ENCODE assay signal across 1 cellular context in the genomic region with DNA sequence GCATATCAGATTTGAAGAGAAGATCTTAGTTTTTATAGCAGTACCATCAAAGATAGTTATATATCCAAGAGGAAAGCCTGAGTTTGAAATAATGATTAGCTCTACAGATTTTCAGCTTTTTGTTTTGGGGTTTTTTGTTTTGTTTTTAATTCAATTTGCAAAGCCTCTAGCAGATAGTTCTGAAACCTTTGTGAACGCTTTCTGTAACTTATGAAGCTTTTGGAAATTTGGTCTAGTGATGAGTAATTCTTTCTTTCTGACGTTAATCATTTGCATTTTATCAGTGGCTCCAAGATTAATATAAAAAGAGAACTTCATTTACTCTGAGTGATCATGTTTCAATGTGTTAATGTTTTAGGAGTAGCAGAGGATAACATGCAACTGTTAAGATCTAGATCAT.
TF ChIP-seq lines count a peak whose summit lies in the region.

No MANE protein-coding gene starts in this region.

TF ChIP-seq in SK-N-SH treated with all-trans-retinoic acid at 6 μM for 48 hours, 23 proteins besides CTCF, POLR2A, EP300 and RAD21 (continued from another document):
- TF ChIP-seq, protein P1, sequence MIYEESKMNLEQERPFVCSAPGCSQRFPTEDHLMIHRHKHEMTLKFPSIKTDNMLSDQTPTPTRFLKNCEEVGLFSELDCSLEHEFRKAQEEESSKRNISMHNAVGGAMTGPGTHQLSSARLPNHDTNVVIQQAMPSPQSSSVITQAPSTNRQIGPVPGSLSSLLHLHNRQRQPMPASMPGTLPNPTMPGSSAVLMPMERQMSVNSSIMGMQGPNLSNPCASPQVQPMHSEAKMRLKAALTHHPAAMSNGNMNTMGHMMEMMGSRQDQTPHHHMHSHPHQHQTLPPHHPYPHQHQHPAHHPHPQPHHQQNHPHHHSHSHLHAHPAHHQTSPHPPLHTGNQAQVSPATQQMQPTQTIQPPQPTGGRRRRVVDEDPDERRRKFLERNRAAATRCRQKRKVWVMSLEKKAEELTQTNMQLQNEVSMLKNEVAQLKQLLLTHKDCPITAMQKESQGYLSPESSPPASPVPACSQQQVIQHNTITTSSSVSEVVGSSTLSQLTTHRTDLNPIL (CRISPR knock-in tag; IDR thresholded peaks at IDR 0.05; ENCODE audit: low read depth) = no peak
- TF ChIP-seq ZNF70 (CRISPR knock-in tag; IDR thresholded peaks at IDR 0.05) = no peak
- TF ChIP-seq ISL1 (CRISPR knock-in tag; IDR thresholded peaks at IDR 0.05) = no peak
- TF ChIP-seq, protein P2, sequence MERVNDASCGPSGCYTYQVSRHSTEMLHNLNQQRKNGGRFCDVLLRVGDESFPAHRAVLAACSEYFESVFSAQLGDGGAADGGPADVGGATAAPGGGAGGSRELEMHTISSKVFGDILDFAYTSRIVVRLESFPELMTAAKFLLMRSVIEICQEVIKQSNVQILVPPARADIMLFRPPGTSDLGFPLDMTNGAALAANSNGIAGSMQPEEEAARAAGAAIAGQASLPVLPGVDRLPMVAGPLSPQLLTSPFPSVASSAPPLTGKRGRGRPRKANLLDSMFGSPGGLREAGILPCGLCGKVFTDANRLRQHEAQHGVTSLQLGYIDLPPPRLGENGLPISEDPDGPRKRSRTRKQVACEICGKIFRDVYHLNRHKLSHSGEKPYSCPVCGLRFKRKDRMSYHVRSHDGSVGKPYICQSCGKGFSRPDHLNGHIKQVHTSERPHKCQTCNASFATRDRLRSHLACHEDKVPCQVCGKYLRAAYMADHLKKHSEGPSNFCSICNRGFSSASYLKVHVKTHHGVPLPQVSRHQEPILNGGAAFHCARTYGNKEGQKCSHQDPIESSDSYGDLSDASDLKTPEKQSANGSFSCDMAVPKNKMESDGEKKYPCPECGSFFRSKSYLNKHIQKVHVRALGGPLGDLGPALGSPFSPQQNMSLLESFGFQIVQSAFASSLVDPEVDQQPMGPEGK (CRISPR knock-in tag; IDR thresholded peaks at IDR 0.05; ENCODE audit: borderline replicate concordance) = no peak
- no peak for TF ChIP-seq TOX (CRISPR knock-in tag; IDR thresholded peaks at IDR 0.05; ENCODE audit: borderline replicate concordance)
- no peak for TF ChIP-seq ZFP3 (CRISPR knock-in tag; IDR thresholded peaks at IDR 0.05)
- TF ChIP-seq RARB (CRISPR knock-in tag; IDR thresholded peaks at IDR 0.05) = no peak
- no peak for TF ChIP-seq GLIS3 (CRISPR knock-in tag; IDR thresholded peaks at IDR 0.05)
- TF ChIP-seq PPARA (CRISPR knock-in tag; IDR thresholded peaks at IDR 0.05; ENCODE audit: borderline replicate concordance) = no peak
- no peak for TF ChIP-seq ZNF565 (CRISPR knock-in tag; conservative IDR thresholded peaks at IDR 0.05; ENCODE audit: low read depth)
